Comparison of ENCODE assay signal across 9 cellular contexts in genomic region chr1:43831866-43832654, GRCh38.
DNase-seq lines count a peak whose midpoint lies in the region; ATAC-seq, FAIRE-seq and TF ChIP-seq lines count a peak whose summit lies in the region.
"Had no signal": no experiment of that assay in that cellular context is flagged by ENCODE, and none has a peak within 500 bp of the region (broad histone marks: within the 10 kb centered on the region; RNA-seq: fewer than 3 reads in every experiment).

No MANE protein-coding gene starts in this region.

- H3K27ac ChIP-seq in OCI-LY3 (ENCODE audit: low read length) (peak overlapping the region; percentile 46), keratinocyte (ENCODE audit: control insufficient read depth, insufficient read depth, low read length) (no peak overlapping the region), esophagus muscularis mucosa (replicated peaks in 1 of 4) (no peak overlapping the region)
- H3K27ac ChIP-seq: ovary had no signal

- H3K9ac ChIP-seq in OCI-LY3 (ENCODE audit: low read length) (peak overlapping the region; percentile 23; the same call in 1 of the 2 replicates), keratinocyte (ENCODE audit: control insufficient read depth, extremely low read depth, insufficient read depth, low read length) (no peak overlapping the region)

- peaks cover 66% of the 10 kb centered on the region for H3K4me1 ChIP-seq in OCI-LY3 (ENCODE audit: low read length)
- H3K4me1 ChIP-seq in keratinocyte (ENCODE audit: control insufficient read depth, extremely low read depth, insufficient read depth, low read length) = peaks cover 30% of the 10 kb centered on the region
- peaks cover 26 to 45% (median 32%) of the 10 kb centered on the region in 4 donors for H3K4me1 ChIP-seq in esophagus muscularis mucosa

- dilution Hi-C loops in keratinocyte (cut with MboI; ENCODE audit: extremely low pct_ligation_motif_present, low sequenced_read_pairs) = loop anchor here (25.0 kb wide), 1 partner anchor 105 kb away; the partner anchor contains the start of genes ARTN and IPO13

- H4K20me1 ChIP-seq in OCI-LY3 (ENCODE audit: insufficient read depth, low read length) = no peaks in the 10 kb centered on the region
- H4K20me1 ChIP-seq in keratinocyte (ENCODE audit: control insufficient read depth, extremely low read depth, insufficient read depth, low read length) = no peaks in the 10 kb centered on the region

- ATAC-seq in GM21381 (IDR thresholded peaks at IDR 0.05; ENCODE audit: unreplicated experiment) (peak; percentile 48), HG03095 (IDR thresholded peaks at IDR 0.05; ENCODE audit: unreplicated experiment) (no peak), left ventricle myocardium superior (no peak)

- H3K4me2 ChIP-seq in OCI-LY3 (ENCODE audit: low read length) (peak overlapping the region; percentile 69), keratinocyte (ENCODE audit: control insufficient read depth, extremely low read depth, insufficient read depth, low read depth, low read length) (no peak overlapping the region)

- H3K9me3 ChIP-seq in OCI-LY3 (ENCODE audit: insufficient read depth, low read length) (peaks cover 15% of the 10 kb centered on the region; the same call in 1 of the 2 replicates), keratinocyte (ENCODE audit: control insufficient read depth, low read depth, low read length) (no peaks in the 10 kb centered on the region), esophagus muscularis mucosa (no peaks in the 10 kb centered on the region)
- H3K9me3 ChIP-seq: ovary had no signal

- peak; percentile 60 for DNase-seq in GM12864 (ENCODE audit: low read depth)
- no peak for DNase-seq in keratinocyte (ENCODE audit: low read depth, low spot score)
- DNase-seq in esophagus muscularis mucosa (ENCODE audit: extremely low spot score) = no peak
- no peak for DNase-seq in left ventricle myocardium superior
- DNase-seq in NCI-H2227 (lab: John Stamatoyannopoulos, UW; ENCODE audit: unreplicated experiment) = no peak
- DNase-seq: ovary had no signal

- FAIRE-seq in keratinocyte (lab: Jason Lieb, UNC) = peak; percentile 13

- H3K79me2 ChIP-seq in OCI-LY3 (ENCODE audit: low read length) (no peaks in the 10 kb centered on the region), keratinocyte (ENCODE audit: control insufficient read depth, insufficient read depth, low read length) (no peaks in the 10 kb centered on the region)

- H3K27me3 ChIP-seq in OCI-LY3 (ENCODE audit: low read depth, low read length) (no peaks in the 10 kb centered on the region), keratinocyte (ENCODE audit: control insufficient read depth, extremely low read depth, insufficient read depth, low read length) (no peaks in the 10 kb centered on the region), esophagus muscularis mucosa (no peaks in the 10 kb centered on the region)
- H3K27me3 ChIP-seq: ovary had no signal

- no peaks in the 10 kb centered on the region for H3K36me3 ChIP-seq in OCI-LY3 (replicated peaks; ENCODE audit: low read depth, low read length)
- peaks cover 0 to 6% of the 10 kb centered on the region in 2 experiments for H3K36me3 ChIP-seq in keratinocyte (ENCODE audit: control insufficient read depth in 2 of 2, extremely low read depth in 1 of 2, insufficient read depth in 2 of 2, low read length in 2 of 2)
- peaks cover 0 to 10% (median 4%) of the 10 kb centered on the region in 4 donors for H3K36me3 ChIP-seq in esophagus muscularis mucosa
- H3K36me3 ChIP-seq: ovary had no signal

- peaks cover 3% of the 10 kb centered on the region for H3K9me1 ChIP-seq in keratinocyte (ENCODE audit: control insufficient read depth, extremely low read depth, insufficient read depth, low read length)

- WGBS in esophagus muscularis mucosa = 76% methylated on average over 5 of the region's 5 CpGs

- TF ChIP-seq CTCF in GM12864 (IDR thresholded peaks at IDR 0.05; ENCODE audit: low read depth, low read length, missing control alignments) (no peak), OCI-LY3 (IDR thresholded peaks at IDR 0.05; ENCODE audit: low read depth, low read length) (no peak), keratinocyte (optimal IDR thresholded peaks at IDR 0.05 in 1 of 3, IDR thresholded peaks at IDR 0.05 in 1 of 3, conservative IDR thresholded peaks at IDR 0.05 in 1 of 3; ENCODE audit: extremely low read depth in 1 of 3, insufficient read depth in 2 of 3, low read length in 3 of 3) (no peak), esophagus muscularis mucosa (IDR thresholded peaks at IDR 0.05) (no peak)

- intact Hi-C loops in esophagus muscularis mucosa (cut with DNase I) = no loop called here
- intact Hi-C loops in left ventricle myocardium superior (cut with micrococcal nuclease) = no loop called here

- no peak overlapping the region for H3K4me3 ChIP-seq in GM12864 (ENCODE audit: low read depth, low read length)
- peak overlapping the region; percentile 43 for H3K4me3 ChIP-seq in OCI-LY3 (ENCODE audit: low read length)
- no peak overlapping the region for H3K4me3 ChIP-seq in keratinocyte (ENCODE audit: control insufficient read depth in 2 of 3, extremely low read depth in 1 of 3, insufficient read depth in 2 of 3, low read depth in 1 of 3, low read length in 3 of 3)
- no peak overlapping the region for H3K4me3 ChIP-seq in esophagus muscularis mucosa
- H3K4me3 ChIP-seq: ovary had no signal

- no peak for TF ChIP-seq EP300 in esophagus muscularis mucosa (IDR thresholded peaks at IDR 0.05)

- H2AFZ ChIP-seq in OCI-LY3 (ENCODE audit: low read depth, low read length) (no peak overlapping the region), keratinocyte (ENCODE audit: control insufficient read depth, low read length) (no peak overlapping the region)

- no peak for TF ChIP-seq POLR2A in esophagus muscularis mucosa (IDR thresholded peaks at IDR 0.05; ENCODE audit: low read depth)
